8 cellular contexts compared by ENCODE assay signal in the genomic region with DNA sequence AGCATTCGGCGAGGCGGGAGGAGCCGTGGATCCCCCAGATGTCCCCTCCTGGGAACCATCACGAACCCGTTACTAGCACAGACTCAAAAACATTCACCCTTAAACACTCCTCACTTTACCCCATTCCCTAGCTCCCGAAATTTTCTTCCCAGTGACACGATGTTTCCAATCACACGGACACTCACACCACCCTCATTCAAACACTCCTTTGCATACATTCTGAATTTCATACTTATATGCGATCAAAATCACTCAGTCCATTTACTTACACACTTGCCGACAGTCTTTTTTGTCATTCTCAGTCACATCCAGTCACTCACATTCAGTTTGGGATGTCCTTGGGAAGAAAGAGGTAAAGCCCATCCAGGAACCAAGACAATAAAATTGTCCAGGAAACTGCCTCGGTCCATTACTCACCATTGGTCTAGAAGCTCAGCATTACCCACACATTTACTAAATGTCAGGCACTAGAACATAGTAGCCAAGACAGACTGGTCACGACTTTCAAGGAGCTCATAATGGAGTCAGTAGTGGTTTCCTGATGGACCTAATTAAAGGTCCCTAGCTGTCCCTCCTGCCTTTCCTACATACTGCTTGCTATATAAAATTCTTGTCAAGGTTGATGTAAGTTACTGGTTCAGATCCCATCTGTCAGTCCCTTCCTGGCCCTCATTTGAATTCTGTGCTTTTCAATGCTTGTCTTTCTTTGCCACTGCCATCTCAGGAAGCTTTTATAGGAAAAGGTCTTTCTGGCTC. TPM values are rescaled to one million over a fixed set of nuclear protein-coding genes. Genes with fewer than 3 reads are reported as not detected.
DNase-seq lines count a peak whose midpoint lies in the region; ATAC-seq, FAIRE-seq and TF ChIP-seq lines count a peak whose summit lies in the region.

No MANE protein-coding gene starts in this region.

- no peak for TF ChIP-seq CTCF in lung (IDR thresholded peaks at IDR 0.05; ENCODE audit: control extremely low read depth, extremely low read depth)
- TF ChIP-seq CTCF in uterus (IDR thresholded peaks at IDR 0.05): no peak
- TF ChIP-seq CTCF in D721Med (IDR thresholded peaks at IDR 0.05; ENCODE audit: insufficient read depth, missing control alignments): no peak

- in situ Hi-C loops in Caki2 (cut with HindIII; ENCODE audit: low pct_unique_long_range_greater_than_20kb, low sequenced_read_pairs): no loop called here

- intact Hi-C loops in uterus (cut with DNase I; ENCODE audit: low total_unique reads): no loop called here

- H3K27ac ChIP-seq in lung (ENCODE audit: low read depth in 1 of 2, low read length in 1 of 2) (peak overlapping the region; percentile 76 to 95), uterus (peak overlapping the region; percentile 81 to 94)

- FAIRE-seq in D721Med (lab: Jason Lieb, UNC): no peak

- ATAC-seq in HG03066 (IDR thresholded peaks at IDR 0.05; ENCODE audit: low read depth, unreplicated experiment) (peak; percentile 1), lung (ENCODE audit: insufficient read depth, low FRiP score) (no peak)

- DNase-seq in Caki2 (ENCODE audit: low read depth) (peak; percentile 18), astrocyte of the hippocampus (ENCODE audit: low read depth, low spot score) (peak; percentile 45), lung (ENCODE audit: low spot score) (no peak), uterus (no peak), D721Med (ENCODE audit: insufficient read length, low spot score) (no peak), NCI-H1105 (lab: John Stamatoyannopoulos, UW) (no peak), C1 segment of cervical spinal cord (lab: John Stamatoyannopoulos, UW) (no peak)

- peaks cover 0 to 34% of the 10 kb centered on the region in 2 donors for H3K36me3 ChIP-seq in lung (ENCODE audit: control insufficient read depth in 2 of 2, insufficient read depth in 2 of 2, low read length in 2 of 2)
- no peaks in the 10 kb centered on the region for H3K36me3 ChIP-seq in uterus

- H3K4me1 ChIP-seq in lung (ENCODE audit: control insufficient read depth in 2 of 2, insufficient read depth in 2 of 2, low read length in 2 of 2) (peaks cover 5 to 38% of the 10 kb centered on the region in 2 donors), uterus (peaks cover 8 to 17% of the 10 kb centered on the region in 2 donors)

- WGBS in lung, 2 donors: 5 to 12% methylated on average over 13 of the region's 13 CpGs

- peak overlapping the region; percentile 81 for H3K4me3 ChIP-seq in lung
- H3K4me3 ChIP-seq in uterus: peak overlapping the region; percentile 52 to 82

- H3K27me3 ChIP-seq in lung (ENCODE audit: control insufficient read depth, insufficient read depth) (no peaks in the 10 kb centered on the region), uterus (no peaks in the 10 kb centered on the region)

- H3K9me3 ChIP-seq in lung (ENCODE audit: control insufficient read depth in 2 of 2, insufficient read depth in 1 of 2, low read length in 1 of 2) (no peaks in the 10 kb centered on the region), uterus (no peaks in the 10 kb centered on the region)

- TF ChIP-seq POLR2A in uterus (IDR thresholded peaks at IDR 0.05): no peak

RNA-seq across cellular contexts. Expression of a gene that starts 0.6 kb away (rescaled TPM):
- 21.3 and 30.5 TPM in 2 replicates for total RNA-seq in Caki2 (2014; rRNA removed; shearing (Covaris generic); ENCODE audit: low replicate concordance)
- total RNA-seq in lung: 10 to 100 TPM; 10.7 to 94.4 TPM
- 10 to 100 TPM; 41.0 to 91.5 TPM for polyA plus RNA-seq in lung
- total RNA-seq in uterus: 10 to 100 TPM in 3 of 4 donors, 1 to 10 TPM in 1; 6.4 to 39.7 (median 21.7) TPM

RNA-seq across cellular contexts. Expression of a gene that starts 0.8 kb away (rescaled TPM):
- 3.2 and 7.2 TPM in 2 replicates for total RNA-seq in Caki2 (2014; rRNA removed; shearing (Covaris generic); ENCODE audit: low replicate concordance)
- 10 to 100 TPM; 31.6 to 36.1 TPM for total RNA-seq in lung
- 10 to 100 TPM; 24.7 to 25.5 TPM for polyA plus RNA-seq in lung
- 10 to 100 TPM in 3 of 4 donors, 1 to 10 TPM in 1; 6.5 to 54.7 (median 27.4) TPM for total RNA-seq in uterus

RNA-seq across cellular contexts. Expression of a gene that starts 7.9 kb away (rescaled TPM):
- total RNA-seq in Caki2 (2014; rRNA removed; shearing (Covaris generic); ENCODE audit: low replicate concordance): 56.0 and 57.8 TPM in 2 replicates
- total RNA-seq in lung: 10 to 100 TPM; 14.0 to 36.0 TPM
- polyA plus RNA-seq in lung: 10 to 100 TPM; 37.7 to 45.5 TPM
- total RNA-seq in uterus: 10 to 100 TPM in 3 of 4 donors, 1 to 10 TPM in 1; 2.6 to 32.6 (median 22.9) TPM

RNA-seq across cellular contexts. Expression of a gene that starts 17.7 kb away (rescaled TPM):
- 1.1 TPM in 1 of 2 replicates, not detected in the other for total RNA-seq in Caki2 (2014; rRNA removed; shearing (Covaris generic); ENCODE audit: low replicate concordance)
- total RNA-seq in lung (10 to 100 TPM in 1 of 2 donors, 1 to 10 TPM in 1; 5.2 to 13.3 TPM), uterus (1 to 10 TPM in 1 of 4 donors, not detected in 3; 7.8 TPM)
- polyA plus RNA-seq in lung: 10 to 100 TPM; 27.6 to 69.5 TPM

Comparison
In these comparisons a context has a peak if more than half of its experiments do, and no peak if none do; other contexts are left out.
1. DNase-seq: peak in Caki2 (single experiment) and astrocyte of the hippocampus (single experiment); none in lung (single experiment), uterus (0 of 2), D721Med (single experiment), NCI-H1105 (single experiment) and C1 segment of cervical spinal cord (0 of 14).